1 cellular context compared by ENCODE assay signal in the genomic region with DNA sequence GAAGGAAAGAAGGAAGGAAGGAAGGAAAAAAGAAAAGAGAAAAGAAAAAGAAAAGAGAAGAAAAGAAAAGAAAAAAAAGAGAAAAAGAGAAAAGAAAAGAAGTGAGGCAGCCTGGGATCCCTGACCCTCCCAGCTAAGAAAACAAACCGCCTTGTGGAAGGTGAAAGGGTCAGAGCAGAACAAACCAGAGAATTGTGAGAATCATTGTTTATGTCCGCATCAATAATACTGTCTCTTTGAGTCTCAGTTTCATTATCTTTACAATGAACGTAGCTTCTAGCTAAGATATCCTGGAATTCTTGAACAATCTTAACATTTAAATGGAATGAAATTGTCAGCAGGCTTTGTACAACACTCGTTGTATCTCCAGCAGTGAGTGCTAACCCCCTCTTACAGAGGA.
TF ChIP-seq lines count a peak whose summit lies in the region.

No MANE protein-coding gene starts in this region.

TF ChIP-seq in IMR-90, 13 proteins besides CTCF, POLR2A, EP300 and RAD21 (continued from another document):
- TF ChIP-seq, protein P1, sequence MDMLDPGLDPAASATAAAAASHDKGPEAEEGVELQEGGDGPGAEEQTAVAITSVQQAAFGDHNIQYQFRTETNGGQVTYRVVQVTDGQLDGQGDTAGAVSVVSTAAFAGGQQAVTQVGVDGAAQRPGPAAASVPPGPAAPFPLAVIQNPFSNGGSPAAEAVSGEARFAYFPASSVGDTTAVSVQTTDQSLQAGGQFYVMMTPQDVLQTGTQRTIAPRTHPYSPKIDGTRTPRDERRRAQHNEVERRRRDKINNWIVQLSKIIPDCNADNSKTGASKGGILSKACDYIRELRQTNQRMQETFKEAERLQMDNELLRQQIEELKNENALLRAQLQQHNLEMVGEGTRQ (IDR thresholded peaks at IDR 0.05; ENCODE audit: low read depth, low read length): no peak
- TF ChIP-seq CEBPB (IDR thresholded peaks at IDR 0.05; ENCODE audit: low read depth, low read length) (no peak), RFX5 (IDR thresholded peaks at IDR 0.05; ENCODE audit: low read depth, low read length) (no peak), BHLHE40 (IDR thresholded peaks at IDR 0.05; ENCODE audit: low read depth, low read length) (no peak), MXI1 (IDR thresholded peaks at IDR 0.05; ENCODE audit: borderline replicate concordance, low read depth, low read length) (no peak), MAZ (IDR thresholded peaks at IDR 0.05; ENCODE audit: borderline replicate concordance, low read depth, low read length) (no peak), NFE2L2 (IDR thresholded peaks at IDR 0.05; ENCODE audit: low read depth, low read length) (no peak)
